In the genomic region with DNA sequence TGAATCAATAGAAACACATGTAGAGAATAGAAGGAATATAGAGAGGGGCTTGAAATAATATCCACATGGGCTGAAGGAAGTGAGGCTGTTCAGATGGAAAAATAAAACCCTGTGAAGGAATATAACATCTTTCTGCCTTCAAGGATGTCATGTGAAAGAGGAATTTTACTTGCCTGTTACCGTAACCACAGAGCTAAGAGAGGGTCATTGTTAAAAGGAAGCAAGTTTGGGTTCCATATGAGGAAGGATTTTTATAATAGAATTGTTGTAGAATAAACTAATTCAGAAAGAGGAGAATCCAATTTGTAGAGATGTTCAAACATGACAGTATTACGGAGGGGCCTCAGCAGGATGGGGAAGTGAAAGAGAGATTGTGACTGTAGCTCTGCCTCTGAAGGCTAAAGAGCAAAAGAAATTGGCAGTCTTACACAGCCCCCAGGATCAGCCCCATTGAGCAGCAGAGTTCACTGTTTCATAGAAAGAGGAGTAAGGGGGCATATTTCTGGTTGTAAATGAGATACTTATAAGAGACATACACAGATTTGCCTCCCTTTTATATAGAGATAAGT, we compare ENCODE assay signal across 17 cellular contexts. TPM values are rescaled to one million over a fixed set of nuclear protein-coding genes. Genes with fewer than 3 reads are reported as not detected.
DNase-seq lines count a peak whose midpoint lies in the region; ATAC-seq and TF ChIP-seq lines count a peak whose summit lies in the region.
"Had no signal": no experiment of that assay in that cellular context is flagged by ENCODE, and none has a peak within 500 bp of the region (broad histone marks: within the 10 kb centered on the region; RNA-seq: fewer than 3 reads in every experiment).

No MANE protein-coding gene starts in this region.

- H4K20me1 ChIP-seq in PC-9 (ENCODE audit: insufficient read depth) = no peaks in the 10 kb centered on the region
- no peaks in the 10 kb centered on the region for H4K20me1 ChIP-seq in GM23338 (replicated peaks; ENCODE audit: insufficient read depth)

- peaks cover 40% of the 10 kb centered on the region for H3K4me1 ChIP-seq in A673 (ENCODE audit: insufficient read depth, low read length, poor library complexity, severe bottlenecking)
- no peaks in the 10 kb centered on the region for H3K4me1 ChIP-seq in PC-9 (replicated peaks; ENCODE audit: insufficient read depth)
- no peaks in the 10 kb centered on the region for H3K4me1 ChIP-seq in GM23338 (ENCODE audit: insufficient read depth)
- H3K4me1 ChIP-seq: spleen had no signal

- no peaks in the 10 kb centered on the region for H3K9me3 Mint-ChIP-seq in GM23338

- H3K27me3 ChIP-seq in A673 (replicated peaks; ENCODE audit: insufficient read depth, low read depth, low read length, poor library complexity) (no peaks in the 10 kb centered on the region), PC-9 (ENCODE audit: insufficient read depth, low read depth) (no peaks in the 10 kb centered on the region), GM23338 (ENCODE audit: insufficient read depth) (no peaks in the 10 kb centered on the region)
- H3K27me3 ChIP-seq: spleen had no signal

- H3K36me3 Mint-ChIP-seq in GM23338 (ENCODE audit: low read depth) = no peaks in the 10 kb centered on the region
- H3K36me3 Mint-ChIP-seq: T-cell had no signal

- H3K9me2 ChIP-seq in PC-9 (ENCODE audit: insufficient read depth) = 0 out of 2 replicates have a peak, but pooled peaks cover 5% of the 10 kb centered on the region
- no peaks in the 10 kb centered on the region for H3K9me2 ChIP-seq in GM23338 (ENCODE audit: insufficient read depth)

- H3K27ac Mint-ChIP-seq in GM23338 = no peak overlapping the region
- H3K27ac Mint-ChIP-seq: activated CD4-positive, alpha-beta T cell treated with anti-CD3 and anti-CD28 coated beads for 36 hours; T-cell had no signal

- H3K4me1 Mint-ChIP-seq in GM23338 = peaks cover 2% of the 10 kb centered on the region; the same call in 1 of the 3 replicates
- H3K4me1 Mint-ChIP-seq: activated CD4-positive, alpha-beta T cell treated with anti-CD3 and anti-CD28 coated beads for 36 hours; T-cell had no signal

- no peaks in the 10 kb centered on the region for H3K27me3 Mint-ChIP-seq in GM23338 (ENCODE audit: insufficient read depth, low read depth, poor library complexity)
- H3K27me3 Mint-ChIP-seq: activated CD4-positive, alpha-beta T cell treated with anti-CD3 and anti-CD28 coated beads for 36 hours; T-cell had no signal

- CTCF ChIA-PET in A673 (lab: Charles Lee) = no interaction called here
- CTCF ChIA-PET in PC-9 (lab: Charles Lee) = no interaction called here

- H3F3A ChIP-seq in PC-9 (ENCODE audit: insufficient read depth, low read depth) (no peaks in the 10 kb centered on the region), GM23338 (replicated peaks; ENCODE audit: low read depth) (no peaks in the 10 kb centered on the region)

- H3K79me2 ChIP-seq in PC-9 (ENCODE audit: low read depth) (no peaks in the 10 kb centered on the region), GM23338 (replicated peaks; ENCODE audit: insufficient read depth) (no peaks in the 10 kb centered on the region)

- no peak overlapping the region for H3K4me2 ChIP-seq in PC-9
- H3K4me2 ChIP-seq in GM23338 = no peak overlapping the region

- H3K36me3 ChIP-seq in A673 (ENCODE audit: insufficient read depth, low read length, poor library complexity, severe bottlenecking) (no peaks in the 10 kb centered on the region), PC-9 (ENCODE audit: low read depth) (no peaks in the 10 kb centered on the region), GM23338 (ENCODE audit: insufficient read depth) (no peaks in the 10 kb centered on the region)
- H3K36me3 ChIP-seq: spleen had no signal

- H3K9me3 ChIP-seq in A673 (ENCODE audit: low read depth, low read length, poor library complexity, severe bottlenecking) = peaks cover 9% of the 10 kb centered on the region
- H3K9me3 ChIP-seq in PC-9 (ENCODE audit: insufficient read depth, low read depth) = no peaks in the 10 kb centered on the region; the same call in 1 of the 2 replicates

- intact Hi-C loops in A673 (cut with micrococcal nuclease; ENCODE audit: unreplicated experiment) = no loop called here
- intact Hi-C loops in PC-9 (cut with micrococcal nuclease; ENCODE audit: unreplicated experiment) = no loop called here

- no peak for TF ChIP-seq CTCF in A673 (conservative IDR thresholded peaks at IDR 0.05; ENCODE audit: low read depth, low read length)
- TF ChIP-seq CTCF in PC-9 (conservative IDR thresholded peaks at IDR 0.05) = no peak
- no peak for TF ChIP-seq CTCF in GM23338 (conservative IDR thresholded peaks at IDR 0.05; ENCODE audit: low read depth in 2 of 2)

- no peak overlapping the region for H3K4me3 Mint-ChIP-seq in GM23338
- H3K4me3 Mint-ChIP-seq: activated CD4-positive, alpha-beta T cell treated with anti-CD3 and anti-CD28 coated beads for 36 hours; activated T-cell treated with anti-CD3 and anti-CD28 coated beads, Interleukin-2, amount 50 U/mL, for 4 hours; T-cell had no signal

- BruUV-seq in A673 (replicated peaks; lab: Mats Ljungman, UMichigan) = no TSS peak
- no TSS peak for BruUV-seq in PC-9 (replicated peaks; lab: Mats Ljungman, UMichigan)

- H2AFZ ChIP-seq in PC-9 (no peak overlapping the region), GM23338 (no peak overlapping the region)

- ATAC-seq in GM18909 (IDR thresholded peaks at IDR 0.05; ENCODE audit: poor library complexity, unreplicated experiment) (peak; percentile 71), HG02981 (IDR thresholded peaks at IDR 0.05; ENCODE audit: unreplicated experiment) (peak; percentile 56), GM23338 (no peak)
- ATAC-seq: activated CD4-positive, alpha-beta T cell treated with anti-CD3 and anti-CD28 coated beads for 36 hours; activated T-cell treated with anti-CD3 and anti-CD28 coated beads, Interleukin-2, amount 50 U/mL, for 4 hours; HepG2; Panc1; T-cell had no signal

- POLR2A ChIA-PET in A673 (lab: Charles Lee; ENCODE audit: low non-redundant PET) = no interaction called here
- POLR2A ChIA-PET in PC-9 (lab: Charles Lee; ENCODE audit: unreplicated experiment) = no interaction called here

- DNase-seq in A673 (ENCODE audit: low spot score) (no peak), NOMO-1 treated with dmso at 0.1 percent for 144 hours (lab: John Stamatoyannopoulos, UW; ENCODE audit: unreplicated experiment) (peak; percentile 2), PC-9 (no peak), HPDE6-E6E7 (ENCODE audit: extremely low spot score) (no peak), GM23338 (ENCODE audit: low spot score) (no peak), NCI-H1930 (lab: John Stamatoyannopoulos, UW) (no peak)
- DNase-seq: activated CD4-positive, alpha-beta T cell treated with anti-CD3 and anti-CD28 coated beads for 36 hours; activated T-cell treated with anti-CD3 and anti-CD28 coated beads, Interleukin-2, amount 50 U/mL, for 4 hours; cerebellar nuclear complex; NCI-H1417; spleen; substantia nigra; T-cell had no signal

- H3K4me3 ChIP-seq in A673 (ENCODE audit: low read depth, low read length, poor library complexity, severe bottlenecking) (no peak overlapping the region), PC-9 (no peak overlapping the region), GM23338 (no peak overlapping the region)
- H3K4me3 ChIP-seq: spleen had no signal

- peak overlapping the region; percentile 15 for H3K27ac ChIP-seq in A673 (ENCODE audit: low read depth, low read length, poor library complexity, severe bottlenecking)
- no peak overlapping the region for H3K27ac ChIP-seq in PC-9
- H3K27ac ChIP-seq in GM23338 (ENCODE audit: low read depth) = no peak overlapping the region
- H3K27ac ChIP-seq: spleen had no signal

TF ChIP-seq in GM23338, 12 proteins besides CTCF, POLR2A, EP300 and RAD21:
- TF ChIP-seq EZH2 (IDR thresholded peaks at IDR 0.05; ENCODE audit: low read depth, unreplicated experiment) = no peak

RNA-seq across cellular contexts. Expression of a gene that starts 41.8 kb away (rescaled TPM):
- 0.22 TPM in 1 of 2 replicates, not detected in the other for total RNA-seq in A673 (2021)
- 8.1 and 12.2 TPM in 2 replicates for total RNA-seq in PC-9 (2021)
- 0.76 and 1.6 TPM in 2 replicates for total RNA-seq in GM23338 (2014; rRNA removed; shearing (Covaris generic))
- 0.26 and 0.33 TPM in 2 replicates for polyA plus RNA-seq in GM23338 (2016; fragmentation: Nextera tagmentation; extraction: Ambion mirVana)
- total RNA-seq: activated CD4-positive, alpha-beta T cell treated with anti-CD3 and anti-CD28 coated beads for 36 hours; activated T-cell treated with anti-CD3 and anti-CD28 coated beads, Interleukin-2, amount 50 U/mL, for 4 hours; HepG2; T-cell had no signal
- polyA plus RNA-seq: HepG2 had no signal
